25 cellular contexts compared by ENCODE assay signal in genomic region chr11:17930544-17931144, GRCh38.
DNase-seq lines count a peak whose midpoint lies in the region; TF ChIP-seq lines count a peak whose summit lies in the region.
"Had no signal": no experiment of that assay in that cellular context is flagged by ENCODE, and none has a peak within 500 bp of the region (broad histone marks: within the 10 kb centered on the region; RNA-seq: fewer than 3 reads in every experiment).

No MANE protein-coding gene starts in this region.

- H3K4me3 Mint-ChIP-seq in neural progenitor cell: no peak overlapping the region
- H3K4me3 Mint-ChIP-seq: activated naive CD8-positive, alpha-beta T cell treated with anti-CD3 and anti-CD28 coated beads, Interleukin-2, amount 50 U/mL, for 24 hours; CD8-positive, alpha-beta T cell; T-helper 1 cell treated with Interleukin-12 subunit alpha and Interleukin-12 subunit beta and Interleukin-4 antibody, amounts not matched to agents 30 μg/mL and 1 μg/mL, for 36 hours had no signal

- intact Hi-C loops in prostate gland (cut with DNase I): no loop called here

- TF ChIP-seq CTCF in WERI-Rb-1 (IDR thresholded peaks at IDR 0.05; ENCODE audit: low read depth, low read length) (peak; percentile 35), neural progenitor cell (IDR thresholded peaks at IDR 0.05) (peak; percentile 8), prostate gland (IDR thresholded peaks at IDR 0.05) (no peak)

- WGBS in prostate gland: 100% methylated on average over 3 of the region's 3 CpGs

- H3K36me3 ChIP-seq in WERI-Rb-1: peaks cover 14% of the 10 kb centered on the region
- no peaks in the 10 kb centered on the region for H3K36me3 ChIP-seq in neural progenitor cell
- no peaks in the 10 kb centered on the region for H3K36me3 ChIP-seq in prostate gland

- no peaks in the 10 kb centered on the region for H3K4me1 ChIP-seq in neural progenitor cell
- H3K4me1 ChIP-seq in prostate gland (replicated peaks): no peaks in the 10 kb centered on the region
- H3K4me1 ChIP-seq: sigmoid colon, tibial nerve had no signal

- H3K27ac ChIP-seq in WERI-Rb-1 (no peak overlapping the region), neural progenitor cell (no peak overlapping the region), prostate gland (no peak overlapping the region)
- H3K27ac ChIP-seq: epithelial cell of prostate, heart left ventricle, sigmoid colon, stomach, tibial nerve had no signal

- H3K27me3 Mint-ChIP-seq in neural progenitor cell (ENCODE audit: insufficient read depth, low read depth): no peaks in the 10 kb centered on the region
- H3K27me3 Mint-ChIP-seq: activated naive CD8-positive, alpha-beta T cell treated with anti-CD3 and anti-CD28 coated beads, Interleukin-2, amount 50 U/mL, for 24 hours; progenitor cell of endocrine pancreas had no signal

- no peaks in the 10 kb centered on the region for H3K9me3 Mint-ChIP-seq in neural progenitor cell
- H3K9me3 Mint-ChIP-seq: T-helper 1 cell treated with Interleukin-12 subunit alpha and Interleukin-12 subunit beta and Interleukin-4 antibody, amounts not matched to agents 30 μg/mL and 1 μg/mL, for 36 hours had no signal

- H3K4me3 ChIP-seq in WERI-Rb-1 (ENCODE audit: low read depth, low read length) (no peak overlapping the region), neural progenitor cell (no peak overlapping the region), prostate gland (no peak overlapping the region)
- H3K4me3 ChIP-seq: heart left ventricle, lung, sigmoid colon, stomach, tibial nerve had no signal

- no peak overlapping the region for H3K9ac ChIP-seq in neural progenitor cell

- no peak overlapping the region for H3K27ac Mint-ChIP-seq in neural progenitor cell
- H3K27ac Mint-ChIP-seq: activated naive CD8-positive, alpha-beta T cell treated with anti-CD3 and anti-CD28 coated beads, Interleukin-2, amount 50 U/mL, for 24 hours; CD8-positive, alpha-beta T cell; progenitor cell of endocrine pancreas; T-helper 1 cell treated with Interleukin-12 subunit alpha and Interleukin-12 subunit beta and Interleukin-4 antibody, amounts not matched to agents 30 μg/mL and 1 μg/mL, for 36 hours had no signal

- no peaks in the 10 kb centered on the region for H3K79me2 ChIP-seq in neural progenitor cell (ENCODE audit: low read depth)

- no peak overlapping the region for H2AFZ ChIP-seq in neural progenitor cell (replicated peaks)

- no peaks in the 10 kb centered on the region for H4K20me1 ChIP-seq in neural progenitor cell (ENCODE audit: low read depth)

- no peaks in the 10 kb centered on the region for H3F3A ChIP-seq in neural progenitor cell (ENCODE audit: low read depth)

- peaks cover 13% of the 10 kb centered on the region for H3K4me1 Mint-ChIP-seq in neural progenitor cell
- H3K4me1 Mint-ChIP-seq: activated naive CD8-positive, alpha-beta T cell treated with anti-CD3 and anti-CD28 coated beads, Interleukin-2, amount 50 U/mL, for 24 hours had no signal

- peaks cover 2% of the 10 kb centered on the region for H3K36me3 Mint-ChIP-seq in neural progenitor cell

- no peak overlapping the region for H3K4me2 ChIP-seq in neural progenitor cell

- H3K27me3 ChIP-seq in WERI-Rb-1 (ENCODE audit: insufficient read depth, low read depth, severe bottlenecking) (no peaks in the 10 kb centered on the region), neural progenitor cell (no peaks in the 10 kb centered on the region), prostate gland (replicated peaks; ENCODE audit: insufficient read depth) (no peaks in the 10 kb centered on the region)
- H3K27me3 ChIP-seq: heart left ventricle, sigmoid colon, stomach, tibial nerve had no signal

- peak; percentile 43 for DNase-seq in NCI-H1436 (lab: John Stamatoyannopoulos, UW)
- DNase-seq in NCI-H1436 treated with DMSO at 0.1 percent for 48 hours (lab: John Stamatoyannopoulos, UW): no peak
- peak; percentile 14 for DNase-seq in NCI-H1417 treated with DMSO at 0.1 percent for 48 hours (lab: John Stamatoyannopoulos, UW)
- no peak for DNase-seq in WERI-Rb-1
- no peak for DNase-seq in neural progenitor cell (ENCODE audit: low spot score)
- DNase-seq in prostate gland (ENCODE audit: low spot score): no peak
- no peak for DNase-seq in NCI-H1105 (lab: John Stamatoyannopoulos, UW)
- no peak for DNase-seq in globus pallidus (ENCODE audit: low spot score)
- DNase-seq: 8988T; activated CD8-positive, alpha-beta memory T cell treated with anti-CD3 and anti-CD28 coated beads for 24 hours; activated gamma-delta T cell; activated naive CD8-positive, alpha-beta T cell treated with anti-CD3 and anti-CD28 coated beads, Interleukin-2, amount 50 U/mL, for 24 hours; activated T-cell treated with anti-CD3 and anti-CD28 coated beads, Interleukin-2, amount 50 U/mL, for 1 hour; CD8-positive, alpha-beta T cell; HCEC 1CT; heart left ventricle; NCI-H1694; NCI-H446; sigmoid colon; stomach had no signal

- H3K9me3 ChIP-seq in WERI-Rb-1 (ENCODE audit: severe bottlenecking): no peaks in the 10 kb centered on the region
- H3K9me3 ChIP-seq in neural progenitor cell (ENCODE audit: low read depth): no peaks in the 10 kb centered on the region
- no peaks in the 10 kb centered on the region for H3K9me3 ChIP-seq in prostate gland
- H3K9me3 ChIP-seq: sigmoid colon, stomach had no signal

- TF ChIP-seq POLR2A in prostate gland (IDR thresholded peaks at IDR 0.05): no peak

Comparison
In these comparisons a context has a peak if more than half of its experiments do, and no peak if none do; other contexts are left out.
1. DNase-seq: peak in NCI-H1436 (single experiment) and NCI-H1417 treated with DMSO at 0.1 percent for 48 hours (single experiment); none in NCI-H1436 treated with DMSO at 0.1 percent for 48 hours (single experiment), WERI-Rb-1 (single experiment), neural progenitor cell (single experiment), prostate gland (single experiment), NCI-H1105 (single experiment) and globus pallidus (single experiment).
2. CTCF ChIP-seq: peak in WERI-Rb-1 (single experiment) and neural progenitor cell (single experiment); none in prostate gland (0 of 4).